Comparison of ENCODE assay signal across 35 cellular contexts in genomic region chr12:80690513-80690912, GRCh38. TPM values are rescaled to one million over a fixed set of nuclear protein-coding genes. Genes with fewer than 3 reads are reported as not detected.
"Had no signal": no experiment of that assay in that cellular context is flagged by ENCODE, and none has a peak within 500 bp of the region (broad histone marks: within the 10 kb centered on the region; RNA-seq: fewer than 3 reads in every experiment).

No MANE protein-coding gene starts in this region.

- H2AFZ ChIP-seq: hepatocyte, neural progenitor cell, parathyroid adenoma had no signal

- H3K27ac ChIP-seq: hepatocyte, left ventricle myocardium inferior, neural progenitor cell, neutrophil, parathyroid adenoma, skin epidermis, stomach, testis, thyroid gland, upper lobe of right lung had no signal

- H3K27me3 ChIP-seq: hepatocyte, neural progenitor cell, neutrophil, stomach, testis, thyroid gland, upper lobe of right lung had no signal

- DNase-seq: islet precursor cell; left ventricle myocardium inferior; mesendoderm; naive B cell; natural killer cell; nephron progenitor cell; occipital lobe; retina; right cardiac atrium; stimulated activated CD4-positive, alpha-beta T cell treated with anti-CD3 and anti-CD28 coated beads, Interleukin-12 subunit alpha, Interleukin-12 subunit beta, amount 100 ng/mL, for 4 hours; stimulated activated CD4-positive, alpha-beta T cell treated with anti-CD3 and anti-CD28 coated beads, Interleukin-15, amount 100 ng/mL, for 24 hours; stimulated activated CD4-positive, alpha-beta T cell treated with anti-CD3 and anti-CD28 coated beads, Interleukin-2, amount 100 ng/mL, for 24 hours; stimulated activated CD4-positive, alpha-beta T cell treated with anti-CD3 and anti-CD28 coated beads, Interleukin-4, amount 100 ng/mL, for 1 hour; stimulated activated naive B cell treated with anti-CD40 and anti-IgM and Interleukin-4, amounts not matched to agents 10 μg/mL and 1 μg/mL and 100 μg/mL, for 72 hours; stimulated activated naive CD8-positive, alpha-beta T cell treated with anti-CD3 and anti-CD28 coated beads, Interleukin-15, Interleukin-2, amounts not matched to agents 100 U/mL and 50 U/mL, for 24 hours; stomach; testis; thyroid gland; trophoblast cell; upper lobe of right lung had no signal

- H3K4me1 ChIP-seq: left ventricle myocardium inferior, neural progenitor cell, parathyroid adenoma, testis, thyroid gland, upper lobe of right lung had no signal

- H3K36me3 ChIP-seq: left ventricle myocardium inferior, neural progenitor cell, neutrophil, stomach, thyroid gland, upper lobe of right lung had no signal

- H3K4me2 ChIP-seq: hepatocyte, neural progenitor cell had no signal

- H3K4me3 ChIP-seq: hepatocyte, left ventricle myocardium inferior, lung, neural progenitor cell, skin epidermis, stomach, testis, thyroid gland, upper lobe of right lung had no signal

- ATAC-seq: natural killer cell; right cardiac atrium; sciatic nerve; stimulated activated naive B cell treated with anti-CD40 and anti-IgM and Interleukin-4, amounts not matched to agents 10 μg/mL and 1 μg/mL and 100 μg/mL, for 72 hours; stimulated activated naive CD8-positive, alpha-beta T cell treated with anti-CD3 and anti-CD28 coated beads, Interleukin-15, Interleukin-2, amounts not matched to agents 100 U/mL and 50 U/mL, for 24 hours; upper lobe of right lung had no signal

- H3K79me2 ChIP-seq: hepatocyte, parathyroid adenoma had no signal

- H3K9ac ChIP-seq: neural progenitor cell, parathyroid adenoma had no signal

- FAIRE-seq: urothelium cell line had no signal

- H3K9me3 ChIP-seq: neutrophil, stomach, testis, thyroid gland, upper lobe of right lung had no signal

RNA-seq across cellular contexts. Expression of gene MYF6, which starts 16.9 kb away (rescaled TPM):
- total RNA-seq: kidney epithelial cell, left ventricle myocardium inferior, lung, mononuclear cell, natural killer cell, osteocyte, posterior vena cava, pulmonary artery endothelial cell, right cardiac atrium, sciatic nerve, stomach, testis, thyroid gland, upper lobe of right lung had no signal
- polyA plus RNA-seq: hepatocyte, lung had no signal

RNA-seq across cellular contexts. Expression of gene MYF5, which starts 26.2 kb away (rescaled TPM):
- total RNA-seq: hepatocyte, kidney epithelial cell, left ventricle myocardium inferior, lower leg skin, lung, mesothelial cell of epicardium, mononuclear cell, natural killer cell, occipital lobe, osteocyte, posterior vena cava, pulmonary artery endothelial cell, right cardiac atrium, sciatic nerve, stomach, testis, thyroid gland, upper lobe of right lung had no signal
- polyA plus RNA-seq: hepatocyte, lung, right cardiac atrium, stomach had no signal
